Comparison of ENCODE assay signal across 16 cellular contexts in genomic region chr2:111139637-111140317, GRCh38. TPM values are rescaled to one million over a fixed set of nuclear protein-coding genes. Genes with fewer than 3 reads are reported as not detected.
DNase-seq lines count a peak whose midpoint lies in the region; ATAC-seq and TF ChIP-seq lines count a peak whose summit lies in the region.
"Had no signal": no experiment of that assay in that cellular context is flagged by ENCODE, and none has a peak within 500 bp of the region (broad histone marks: within the 10 kb centered on the region; RNA-seq: fewer than 3 reads in every experiment).

No MANE protein-coding gene starts in this region.

- H3K4me3 ChIP-seq in astrocyte of the cerebellum (ENCODE audit: low read depth, low read length) = no peak overlapping the region
- H3K4me3 ChIP-seq: gastroesophageal sphincter, ovary, thoracic aorta had no signal

- in situ Hi-C loops in astrocyte of the cerebellum (cut with HindIII; ENCODE audit: low sequenced_read_pairs) = loop anchor here (5.0 kb wide), 1 partner anchor 42 kb away; no protein-coding TSS in a partner anchor

- no peak for ATAC-seq in GM19467 (IDR thresholded peaks at IDR 0.05; ENCODE audit: unreplicated experiment)
- no peak for ATAC-seq in GM19351 (IDR thresholded peaks at IDR 0.05; ENCODE audit: unreplicated experiment)
- no peak for ATAC-seq in HG02610 (IDR thresholded peaks at IDR 0.05; ENCODE audit: unreplicated experiment)
- ATAC-seq: gastroesophageal sphincter had no signal

- DNase-seq in DMS79 treated with DMSO at 0.1 percent for 48 hours (lab: John Stamatoyannopoulos, UW) (peak; percentile 91), NCI-H2029 (lab: John Stamatoyannopoulos, UW) (peak; percentile 81), astrocyte of the cerebellum (ENCODE audit: low read depth) (peak; percentile 34), myocyte (ENCODE audit: low read depth) (peak; percentile 92), SKM-1 (lab: John Stamatoyannopoulos, UW; ENCODE audit: unreplicated experiment) (no peak)
- DNase-seq: activated gamma-delta T cell treated with Interleukin-2 at 50 U/mL for 16 hours; AML-193; effector memory CD4-positive, alpha-beta T cell; midbrain; NCI-H1417; ovary had no signal

- TF ChIP-seq CTCF in astrocyte of the cerebellum (IDR thresholded peaks at IDR 0.05; ENCODE audit: low read depth, low read length, missing control alignments) = no peak

RNA-seq across cellular contexts. Expression of gene BCL2L11, which starts 19.1 kb away (rescaled TPM):
- total RNA-seq in myocyte = 23.5 and 36.2 TPM in 2 replicates
- polyA plus RNA-seq in myocyte (2012) = 23.2 TPM
